In genomic region chr2:161418715-161419337, GRCh38 we compare ENCODE assay signal across 10 cellular contexts.
A peak's percentile ranks its signal among the peaks of the same experiment; 100 is the strongest.
DNase-seq lines count a peak whose midpoint lies in the region; ATAC-seq lines count a peak whose summit lies in the region.
"Had no signal": no experiment of that assay in that cellular context is flagged by ENCODE, and none has a peak within 500 bp of the region (broad histone marks: within the 10 kb centered on the region; RNA-seq: fewer than 3 reads in every experiment).

No MANE protein-coding gene starts in this region.

- H3K27ac ChIP-seq in ACC112 (ENCODE audit: low read depth, low read length): no peak overlapping the region
- H3K27ac ChIP-seq: upper lobe of left lung had no signal

- H3K27me3 ChIP-seq in ACC112 (ENCODE audit: insufficient read depth, low read length): peaks cover 90% of the 10 kb centered on the region
- H3K27me3 ChIP-seq in iPS-15b (ENCODE audit: control insufficient read depth, insufficient read depth, low read length): peaks cover 96% of the 10 kb centered on the region

- no peak for ATAC-seq in HG03571 (IDR thresholded peaks at IDR 0.05; ENCODE audit: unreplicated experiment)
- ATAC-seq in HG02798 (IDR thresholded peaks at IDR 0.05; ENCODE audit: poor library complexity, unreplicated experiment): no peak

- DNase-seq in UCSD-AML1 (lab: John Stamatoyannopoulos, UW; ENCODE audit: unreplicated experiment): peak; percentile 25
- no peak for DNase-seq in NCI-H187 treated with DMSO at 0.1 percent for 48 hours (lab: John Stamatoyannopoulos, UW)
- no peak for DNase-seq in SKM-1 treated with dmso at 0.1 percent for 144 hours (lab: John Stamatoyannopoulos, UW; ENCODE audit: unreplicated experiment)
- DNase-seq: Karpas-422 had no signal

- peak overlapping the region; percentile 4 for H2AFZ ChIP-seq in ACC112 (ENCODE audit: low read length, unreplicated experiment)

- peaks cover 13% of the 10 kb centered on the region for H3K4me1 ChIP-seq in ACC112 (ENCODE audit: control insufficient read depth, insufficient read depth, low read length, unreplicated experiment)
- H3K4me1 ChIP-seq in iPS-15b (ENCODE audit: control insufficient read depth, insufficient read depth, low read length): peaks cover 2% of the 10 kb centered on the region

- H3K36me3 ChIP-seq in ACC112 (ENCODE audit: insufficient read depth, low read length): no peaks in the 10 kb centered on the region
- no peaks in the 10 kb centered on the region for H3K36me3 ChIP-seq in iPS-15b (ENCODE audit: control insufficient read depth, insufficient read depth, low read length)
- H3K36me3 ChIP-seq: upper lobe of left lung had no signal

- no peaks in the 10 kb centered on the region for H3K79me2 ChIP-seq in ACC112 (ENCODE audit: control insufficient read depth, insufficient read depth, low read length, unreplicated experiment)

- H3K4me3 ChIP-seq in ACC112 (ENCODE audit: low read depth, low read length) (peak overlapping the region; percentile 70), GM08714 (ENCODE audit: low read length) (peak overlapping the region; percentile 7; the same call in 1 of the 2 replicates), iPS-15b (ENCODE audit: low read depth, low read length) (peak overlapping the region; percentile 4)
- H3K4me3 ChIP-seq: upper lobe of left lung had no signal

- no peak overlapping the region for H3K9ac ChIP-seq in iPS-15b (ENCODE audit: low read depth, low read length)

- no peaks in the 10 kb centered on the region for H3K9me3 ChIP-seq in iPS-15b (ENCODE audit: control insufficient read depth, insufficient read depth, low read length)
- H3K9me3 ChIP-seq: upper lobe of left lung had no signal

Comparison
In these comparisons a context has a peak if more than half of its experiments do, and no peak if none do; other contexts are left out.
1. H3K4me3 ChIP-seq: peak in every context shown above with its lines; median percentile 70 in ACC112; 7 in GM08714; 4 in iPS-15b.